ENCODE assay signal across 1 cellular context in genomic region chr12:48197967-48198618, GRCh38.
TF ChIP-seq lines count a peak whose summit lies in the region.

No MANE protein-coding gene starts in this region.

TF ChIP-seq in A549, 52 proteins besides CTCF, POLR2A, EP300 and RAD21 (continued from another document):
- TF ChIP-seq BCL3 (IDR thresholded peaks at IDR 0.05): 0 out of 3 replicates have a peak, but pooled peaks have one; percentile 23
- peak; percentile 42 to 81; a peak in 4 of 5 replicates for TF ChIP-seq JUN (IDR thresholded peaks at IDR 0.05)
